ENCODE assay signal across 14 cellular contexts in genomic region chr17:43114101-43114691, GRCh38.
"Had no signal": no experiment of that assay in that cellular context is flagged by ENCODE, and none has a peak within 500 bp of the region (broad histone marks: within the 10 kb centered on the region; RNA-seq: fewer than 3 reads in every experiment).

No MANE protein-coding gene starts in this region.

- H3K27ac ChIP-seq: cardiac muscle cell, gastroesophageal sphincter, heart left ventricle, lower lobe of right lung had no signal

- H3K36me3 ChIP-seq: cardiac muscle cell, gastroesophageal sphincter, heart left ventricle, lower lobe of right lung had no signal

- H3K4me1 ChIP-seq: gastroesophageal sphincter, heart left ventricle, lower lobe of right lung had no signal

- ATAC-seq: esophagus mucosa; gastroesophageal sphincter; heart left ventricle; lower lobe of right lung; natural killer cell treated with Interleukin-12 subunit alpha and Interleukin-12 subunit beta and Interleukin-15 and Interleukin-18, amount 100 ng/mL, for 72 hours; stimulated activated naive CD8-positive, alpha-beta T cell treated with anti-CD3 and anti-CD28 coated beads, Interleukin-15, amount 100 ng/mL, for 72 hours had no signal

- DNase-seq: activated CD4-positive, alpha-beta T cell treated with anti-CD3 and anti-CD28 coated beads, Interleukin-2, amount 50 U/mL, for 1 hour; activated gamma-delta T cell; effector CD8-positive, alpha-beta T cell; heart left ventricle; lower lobe of right lung; nucleus accumbens; posterior cingulate gyrus; stimulated activated naive CD8-positive, alpha-beta T cell treated with anti-CD3 and anti-CD28 coated beads, Interleukin-15, amount 100 ng/mL, for 72 hours; T-helper 1 cell; T1000 had no signal

- H3K9me3 ChIP-seq: gastroesophageal sphincter, heart left ventricle, lower lobe of right lung had no signal

- H3K4me3 ChIP-seq: cardiac muscle cell, gastroesophageal sphincter, heart left ventricle, lower lobe of right lung had no signal

- H3K27me3 ChIP-seq: cardiac muscle cell, gastroesophageal sphincter, heart left ventricle had no signal
